In genomic region chr11:102116453-102117205, GRCh38 we compare ENCODE assay signal across 15 cellular contexts. TPM values are rescaled to one million over a fixed set of nuclear protein-coding genes. Genes with fewer than 3 reads are reported as not detected.
DNase-seq lines count a peak whose midpoint lies in the region; ATAC-seq and TF ChIP-seq lines count a peak whose summit lies in the region.
"Had no signal": no experiment of that assay in that cellular context is flagged by ENCODE, and none has a peak within 500 bp of the region (broad histone marks: within the 10 kb centered on the region; RNA-seq: fewer than 3 reads in every experiment).

No MANE protein-coding gene starts in this region.

- no peaks in the 10 kb centered on the region for H3K79me1 ChIP-seq in mesenchymal stem cell (replicated peaks; ENCODE audit: low read length, poor library complexity, severe bottlenecking)

- no peak overlapping the region for H2BK12ac ChIP-seq in mesenchymal stem cell (ENCODE audit: low read length in 2 of 2)

- no peaks in the 10 kb centered on the region for H3K9me3 Mint-ChIP-seq in brain
- H3K9me3 Mint-ChIP-seq in T-cell, result no peaks in the 10 kb centered on the region
- H3K9me3 Mint-ChIP-seq in activated CD4-positive, alpha-beta T cell treated with anti-CD3 and anti-CD28 coated beads, Interleukin-2, amount 10 ng/mL, durations not matched to agents 24 days and 14 days, result peaks cover 2% of the 10 kb centered on the region
- H3K9me3 Mint-ChIP-seq: activated CD8-positive, alpha-beta T cell treated with anti-CD3 and anti-CD28 coated beads for 36 hours; activated T-helper 17 cell treated with anti-CD3 and anti-CD28 coated beads, Interleukin-2, amount 50 U/mL, for 72 hours had no signal

- H3K9ac ChIP-seq in HUES6 (ENCODE audit: low read length), result no peak overlapping the region
- H3K9ac ChIP-seq in mesenchymal stem cell (ENCODE audit: low read length), result peak overlapping the region; percentile 20

- no peak overlapping the region for H3K23ac ChIP-seq in mesenchymal stem cell (ENCODE audit: low read length in 2 of 2)

- H3K27me3 ChIP-seq in HUES6 (ENCODE audit: control insufficient read depth, insufficient read depth, low read length) (no peaks in the 10 kb centered on the region), mesenchymal stem cell (ENCODE audit: control insufficient read depth in 1 of 2, insufficient read depth in 1 of 2, low read length in 2 of 2) (no peaks in the 10 kb centered on the region), thoracic aorta (replicated peaks; ENCODE audit: insufficient read depth) (no peaks in the 10 kb centered on the region)
- H3K27me3 ChIP-seq: adrenal gland had no signal

- H3K36me3 ChIP-seq in HUES6 (ENCODE audit: control insufficient read depth, insufficient read depth, low read length) (peaks cover 3% of the 10 kb centered on the region; the same call in 1 of the 2 replicates), mesenchymal stem cell (ENCODE audit: control insufficient read depth in 1 of 2, insufficient read depth in 2 of 2, low read depth in 1 of 2, low read length in 2 of 2) (peaks cover 0 to 40% of the 10 kb centered on the region in 2 experiments), thoracic aorta (no peaks in the 10 kb centered on the region)

- POLR2A ChIA-PET in T-cell (lab: Charles Lee), result no interaction called here

- TF ChIP-seq CTCF in brain (conservative IDR thresholded peaks at IDR 0.05), result no peak
- TF ChIP-seq CTCF in thoracic aorta (IDR thresholded peaks at IDR 0.05), result no peak

- H3K4me3 Mint-ChIP-seq in brain, result peak overlapping the region in 3 of 5 experiments; percentile 22 to 77 (median 61)
- no peak overlapping the region for H3K4me3 Mint-ChIP-seq in T-cell
- no peak overlapping the region for H3K4me3 Mint-ChIP-seq in activated CD4-positive, alpha-beta T cell treated with anti-CD3 and anti-CD28 coated beads, Interleukin-2, amount 10 ng/mL, durations not matched to agents 24 days and 14 days
- H3K4me3 Mint-ChIP-seq: activated CD8-positive, alpha-beta T cell treated with anti-CD3 and anti-CD28 coated beads for 36 hours; activated T-helper 17 cell treated with anti-CD3 and anti-CD28 coated beads, Interleukin-2, amount 50 U/mL, for 72 hours had no signal

- H3K27ac ChIP-seq in HUES6 (ENCODE audit: low read depth, low read length) (peak overlapping the region; percentile 64; the same call in 1 of the 2 replicates), mesenchymal stem cell (ENCODE audit: low read length, poor library complexity, severe bottlenecking) (peak overlapping the region; percentile 41), thoracic aorta (peak overlapping the region; percentile 19 to 26)
- H3K27ac ChIP-seq: adrenal gland had no signal

- no peak overlapping the region for H3K4me2 ChIP-seq in mesenchymal stem cell (ENCODE audit: low read length, poor library complexity, severe bottlenecking)

- no peak overlapping the region for H2AK5ac ChIP-seq in mesenchymal stem cell (ENCODE audit: low read length, severe bottlenecking)

- no peak overlapping the region for H3K18ac ChIP-seq in mesenchymal stem cell (ENCODE audit: low read depth in 1 of 2, low read length in 2 of 2)

- no peak for DNase-seq in mesenchymal stem cell
- DNase-seq in thoracic aorta (ENCODE audit: low spot score), result no peak
- DNase-seq in hypothalamus (lab: John Stamatoyannopoulos, UW), result no peak
- no peak for DNase-seq in T-cell
- DNase-seq in activated CD4-positive, alpha-beta T cell treated with anti-CD3 and anti-CD28 coated beads, Interleukin-2, amount 10 ng/mL, durations not matched to agents 24 days and 14 days, result no peak
- DNase-seq: activated CD8-positive, alpha-beta T cell treated with anti-CD3 and anti-CD28 coated beads for 36 hours; adrenal gland; DMS53; Karpas-422; NCI-H446 treated with DMSO at 0.1 percent for 48 hours; stimulated activated CD4-positive, alpha-beta T cell treated with anti-CD3 and anti-CD28 coated beads, Interleukin-15, amount 100 ng/mL, for 24 hours had no signal

- CTCF ChIA-PET in T-cell (lab: Charles Lee), result no interaction called here

- H3K36me3 Mint-ChIP-seq in brain, result peaks cover 11% of the 10 kb centered on the region
- H3K36me3 Mint-ChIP-seq in T-cell, result no peaks in the 10 kb centered on the region
- H3K36me3 Mint-ChIP-seq in activated CD4-positive, alpha-beta T cell treated with anti-CD3 and anti-CD28 coated beads, Interleukin-2, amount 10 ng/mL, durations not matched to agents 24 days and 14 days (ENCODE audit: low read depth), result no peaks in the 10 kb centered on the region

- H3K27ac Mint-ChIP-seq in brain (peak overlapping the region in 3 of 5 experiments; percentile 32 to 91 (median 44)), T-cell (no peak overlapping the region)
- no peak overlapping the region for H3K27ac Mint-ChIP-seq in activated CD4-positive, alpha-beta T cell treated with anti-CD3 and anti-CD28 coated beads, Interleukin-2, amount 10 ng/mL, durations not matched to agents 24 days and 14 days
- H3K27ac Mint-ChIP-seq: activated CD8-positive, alpha-beta T cell treated with anti-CD3 and anti-CD28 coated beads for 36 hours; activated T-helper 17 cell treated with anti-CD3 and anti-CD28 coated beads, Interleukin-2, amount 50 U/mL, for 72 hours had no signal

- intact Hi-C loops in activated CD4-positive, alpha-beta T cell treated with anti-CD3 and anti-CD28 coated beads, Interleukin-2, amount 10 ng/mL, durations not matched to agents 24 days and 14 days (cut with micrococcal nuclease), result loop anchor here (10.0 kb wide), 1 partner anchor 148 kb away; no protein-coding TSS in a partner anchor

- H3K4me1 Mint-ChIP-seq in brain, result peaks cover 85% of the 10 kb centered on the region
- peaks cover 5 to 13% (median 12%) of the 10 kb centered on the region in 3 donors for H3K4me1 Mint-ChIP-seq in T-cell
- peaks cover 5% of the 10 kb centered on the region for H3K4me1 Mint-ChIP-seq in activated CD4-positive, alpha-beta T cell treated with anti-CD3 and anti-CD28 coated beads, Interleukin-2, amount 10 ng/mL, durations not matched to agents 24 days and 14 days

- no peak overlapping the region for H2AFZ ChIP-seq in mesenchymal stem cell (ENCODE audit: low read depth, low read length)

- 68% methylated on average over 1 of the region's 2 CpGs for WGBS in mesenchymal stem cell

- peaks cover 9% of the 10 kb centered on the region for H3K27me3 Mint-ChIP-seq in brain
- peaks cover 52 to 54% of the 10 kb centered on the region in 2 donors for H3K27me3 Mint-ChIP-seq in T-cell
- peaks cover 51% of the 10 kb centered on the region for H3K27me3 Mint-ChIP-seq in activated CD4-positive, alpha-beta T cell treated with anti-CD3 and anti-CD28 coated beads, Interleukin-2, amount 10 ng/mL, durations not matched to agents 24 days and 14 days

- H4K91ac ChIP-seq in mesenchymal stem cell (ENCODE audit: low read length), result no peak overlapping the region

- no peak overlapping the region for H4K8ac ChIP-seq in mesenchymal stem cell (ENCODE audit: low read length)

- H2BK15ac ChIP-seq in mesenchymal stem cell (ENCODE audit: low read depth, poor library complexity, severe bottlenecking), result no peak overlapping the region

- no peak overlapping the region for H3K4ac ChIP-seq in mesenchymal stem cell (ENCODE audit: low read depth in 1 of 2, low read length in 2 of 2)

- no peak overlapping the region for H2BK120ac ChIP-seq in mesenchymal stem cell (ENCODE audit: low read depth, low read length)

- H3K4me1 ChIP-seq in HUES6 (ENCODE audit: control insufficient read depth, insufficient read depth, low read length) (peaks cover 68% of the 10 kb centered on the region), mesenchymal stem cell (ENCODE audit: control insufficient read depth, insufficient read depth, low read depth, low read length) (peaks cover 6% of the 10 kb centered on the region), thoracic aorta (ENCODE audit: control insufficient read depth in 1 of 2, low read depth in 2 of 2) (peaks cover 36 to 81% of the 10 kb centered on the region in 2 donors)

- H2BK5ac ChIP-seq in mesenchymal stem cell (ENCODE audit: low read depth, low read length, poor library complexity, severe bottlenecking), result no peak overlapping the region

- H3K4me3 ChIP-seq in HUES6 (ENCODE audit: low read depth, low read length), result peak overlapping the region; percentile 41; the same call in 1 of the 2 replicates
- peak overlapping the region in 1 of 2 experiments; percentile 8 for H3K4me3 ChIP-seq in mesenchymal stem cell (ENCODE audit: insufficient read depth in 1 of 2, low read depth in 1 of 2, low read length in 2 of 2)
- H3K4me3 ChIP-seq in thoracic aorta, result peak overlapping the region; percentile 24
- H3K4me3 ChIP-seq: adrenal gland had no signal

- H3K9me3 ChIP-seq in HUES6 (ENCODE audit: control insufficient read depth, insufficient read depth, low read depth, low read length) (no peaks in the 10 kb centered on the region), mesenchymal stem cell (ENCODE audit: control insufficient read depth, low read length) (no peaks in the 10 kb centered on the region), thoracic aorta (no peaks in the 10 kb centered on the region)
- H3K9me3 ChIP-seq: adrenal gland had no signal

- H3K14ac ChIP-seq in mesenchymal stem cell (ENCODE audit: low read length in 2 of 2), result no peak overlapping the region

- ATAC-seq in thoracic aorta (ENCODE audit: insufficient number of reproducible peaks, low FRiP score, low read depth) (no peak), GM19397 (IDR thresholded peaks at IDR 0.05; ENCODE audit: unreplicated experiment) (no peak), T-cell (replicated peaks in 1 of 4) (no peak)
- ATAC-seq: activated CD8-positive, alpha-beta T cell treated with anti-CD3 and anti-CD28 coated beads for 36 hours; activated T-helper 17 cell treated with anti-CD3 and anti-CD28 coated beads, Interleukin-2, amount 50 U/mL, for 72 hours had no signal

RNA-seq across cellular contexts. Expression of gene YAP1, which starts 6.4 kb away (rescaled TPM):
- polyA plus RNA-seq in brain (ENCODE audit: insufficient read depth, low read depth, low replicate concordance), result 6.4 TPM
- polyA plus RNA-seq in mesenchymal stem cell (2013, experiment 1 of 2), result 85.8 TPM
- polyA plus RNA-seq in mesenchymal stem cell (2013, experiment 2 of 2), result 87.1 TPM
- 100 to 1,000 TPM; 355 to 434 TPM for total RNA-seq in thoracic aorta
- under 1 TPM; 0.23 to 0.86 (median 0.63) TPM for total RNA-seq in T-cell
- not detected in 2 replicates for total RNA-seq in activated CD4-positive, alpha-beta T cell treated with anti-CD3 and anti-CD28 coated beads, Interleukin-2, amount 10 ng/mL, durations not matched to agents 24 days and 14 days
- total RNA-seq: activated CD8-positive, alpha-beta T cell treated with anti-CD3 and anti-CD28 coated beads for 36 hours had no signal

Comparison
In these comparisons a context has a peak if more than half of its experiments do, and no peak if none do; other contexts are left out.
1. H3K27ac Mint-ChIP-seq: peak in brain (3 of 5); none in T-cell (0 of 2) and activated CD4-positive, alpha-beta T cell treated with anti-CD3 and anti-CD28 coated beads, Interleukin-2, amount 10 ng/mL, durations not matched to agents 24 days and 14 days (single experiment).
2. H3K4me3 Mint-ChIP-seq: peak in brain (3 of 5); none in T-cell (0 of 3) and activated CD4-positive, alpha-beta T cell treated with anti-CD3 and anti-CD28 coated beads, Interleukin-2, amount 10 ng/mL, durations not matched to agents 24 days and 14 days (single experiment).
3. RNA of gene YAP1, which starts 6.4 kb away (total RNA-seq): 355 to 434 TPM in thoracic aorta; 0.23 to 0.86 TPM in T-cell and not detected in activated CD4-positive, alpha-beta T cell treated with anti-CD3 and anti-CD28 coated beads, Interleukin-2, amount 10 ng/mL, durations not matched to agents 24 days and 14 days; every median in the first group is over 100 times any median in the second.
4. Peak in every context shown above with its lines, with median percentiles within 50 percentile points of each other: H3K27ac ChIP-seq.